Comparison of ENCODE assay signal across 19 cellular contexts in genomic region chr12:132150780-132151144, GRCh38.
"Had no signal": no experiment of that assay in that cellular context is flagged by ENCODE, and none has a peak within 500 bp of the region (broad histone marks: within the 10 kb centered on the region; RNA-seq: fewer than 3 reads in every experiment).

No MANE protein-coding gene starts in this region.

- H3K9me3 Mint-ChIP-seq: activated B cell treated with CpG ODN at 0.5 μM for 24 hours; activated CD4-positive, alpha-beta T cell treated with anti-CD3 and anti-CD28 coated beads, Interleukin-2, amount 10 ng/mL, durations not matched to agents 7 days and 5 days; activated CD8-positive, alpha-beta T cell treated with anti-CD3 and anti-CD28 coated beads for 36 hours; nephron progenitor cell; stimulated activated naive CD8-positive, alpha-beta T cell treated with anti-CD3 and anti-CD28 coated beads, Interleukin-15, Interleukin-2, amounts not matched to agents 100 ng/mL and 50 ng/mL, for 24 hours; T-helper 1 cell treated with Interleukin-12 subunit alpha and Interleukin-12 subunit beta and Interleukin-4 antibody, amounts not matched to agents 30 μg/mL and 1 μg/mL, for 36 hours had no signal

- H3K36me3 ChIP-seq: uterus had no signal

- H3K4me3 ChIP-seq: body of pancreas, heart left ventricle, mucosa of descending colon, tibial nerve, uterus had no signal

- DNase-seq: activated B cell treated with CpG ODN at 0.5 μM for 24 hours; activated CD4-positive, alpha-beta T cell treated with anti-CD3 and anti-CD28 coated beads, Interleukin-2, amount 10 ng/mL, durations not matched to agents 7 days and 5 days; activated CD8-positive, alpha-beta memory T cell treated with anti-CD3 and anti-CD28 coated beads, Interleukin-2, amount 10 ng/mL, durations not matched to agents 7 days and 5 days; activated CD8-positive, alpha-beta T cell treated with anti-CD3 and anti-CD28 coated beads for 36 hours; activated naive CD4-positive, alpha-beta T cell treated with Interleukin-2 at 50 U/mL for 16 hours; activated T-cell treated with anti-CD3 and anti-CD28 coated beads for 4 hours; body of pancreas; left cardiac atrium; mesenchymal stem cell; mucosa of descending colon; nephron progenitor cell; stimulated activated CD4-positive, alpha-beta T cell treated with anti-CD3 and anti-CD28 coated beads, Interleukin-12 subunit alpha, Interleukin-12 subunit beta, amount 100 ng/mL, for 4 hours; T1000; uterus had no signal

- H3K27me3 Mint-ChIP-seq: activated B cell treated with CpG ODN at 0.5 μM for 24 hours; activated CD4-positive, alpha-beta T cell treated with anti-CD3 and anti-CD28 coated beads, Interleukin-2, amount 10 ng/mL, durations not matched to agents 7 days and 5 days; activated CD8-positive, alpha-beta memory T cell treated with anti-CD3 and anti-CD28 coated beads, Interleukin-2, amount 10 ng/mL, durations not matched to agents 7 days and 5 days; activated CD8-positive, alpha-beta T cell treated with anti-CD3 and anti-CD28 coated beads for 36 hours; stimulated activated naive CD8-positive, alpha-beta T cell treated with anti-CD3 and anti-CD28 coated beads, Interleukin-15, Interleukin-2, amounts not matched to agents 100 ng/mL and 50 ng/mL, for 24 hours had no signal

- H3K4me3 Mint-ChIP-seq: activated B cell treated with CpG ODN at 0.5 μM for 24 hours; activated CD4-positive, alpha-beta T cell treated with anti-CD3 and anti-CD28 coated beads, Interleukin-2, amount 10 ng/mL, durations not matched to agents 7 days and 5 days; activated CD8-positive, alpha-beta memory T cell treated with anti-CD3 and anti-CD28 coated beads, Interleukin-2, amount 10 ng/mL, durations not matched to agents 7 days and 5 days; activated CD8-positive, alpha-beta T cell treated with anti-CD3 and anti-CD28 coated beads for 36 hours; nephron progenitor cell; stimulated activated naive CD8-positive, alpha-beta T cell treated with anti-CD3 and anti-CD28 coated beads, Interleukin-15, Interleukin-2, amounts not matched to agents 100 ng/mL and 50 ng/mL, for 24 hours; T-helper 1 cell treated with Interleukin-12 subunit alpha and Interleukin-12 subunit beta and Interleukin-4 antibody, amounts not matched to agents 30 μg/mL and 1 μg/mL, for 36 hours had no signal

- H3K27ac ChIP-seq: body of pancreas, epithelial cell of prostate, heart left ventricle, tibial nerve, uterus had no signal

- H3K27me3 ChIP-seq: body of pancreas, heart left ventricle, tibial nerve, uterus had no signal

- ATAC-seq: activated CD8-positive, alpha-beta memory T cell treated with anti-CD3 and anti-CD28 coated beads, Interleukin-2, amount 10 ng/mL, durations not matched to agents 7 days and 5 days; activated CD8-positive, alpha-beta T cell treated with anti-CD3 and anti-CD28 coated beads for 36 hours; body of pancreas; heart left ventricle; left cardiac atrium; mucosa of descending colon had no signal

- H3K9me3 ChIP-seq: body of pancreas, heart left ventricle, mucosa of descending colon, tibial nerve, uterus had no signal
